In the genomic region with DNA sequence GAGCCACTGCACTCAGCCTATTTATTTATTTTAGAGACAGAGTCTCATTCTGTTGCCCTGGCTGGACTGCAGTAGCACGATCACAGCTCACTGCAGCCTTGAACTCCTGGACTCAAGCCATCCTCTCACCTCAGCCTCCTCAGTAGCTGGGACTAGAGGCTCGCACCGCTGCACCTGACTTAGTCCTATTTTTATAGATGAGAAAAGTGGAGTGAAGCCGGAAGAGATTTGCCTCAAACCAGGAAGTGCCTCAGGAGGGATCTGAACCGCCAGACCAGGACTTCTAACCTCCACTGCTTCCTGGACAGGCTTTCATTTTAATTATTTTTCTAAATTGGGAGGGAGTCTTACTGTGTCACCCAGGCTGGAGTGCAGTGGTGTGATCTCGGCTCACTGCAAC, we compare ENCODE assay signal across 1 cellular context.
A peak's percentile ranks its signal among the peaks of the same experiment; 100 is the strongest.
TF ChIP-seq lines count a peak whose summit lies in the region.

No MANE protein-coding gene starts in this region.

TF ChIP-seq in GM12878, 131 proteins besides CTCF, POLR2A, EP300 and RAD21:
- TF ChIP-seq CUX1 (IDR thresholded peaks at IDR 0.05; ENCODE audit: insufficient replicate concordance, low read depth, low read length) (no peak), MTA2 (IDR thresholded peaks at IDR 0.05; ENCODE audit: low read depth) (no peak), MEF2A (IDR thresholded peaks at IDR 0.05; ENCODE audit: insufficient read depth, low read depth, low read length) (0 out of 2 replicates have a peak, but pooled peaks have one; percentile 12), ATF2 (IDR thresholded peaks at IDR 0.05; ENCODE audit: low read length) (no peak), BHLHE40 (IDR thresholded peaks at IDR 0.05; ENCODE audit: borderline replicate concordance in 1 of 2, low read depth in 2 of 2, low read length in 1 of 2) (peak in 1 of 2 experiments; percentile 40; a peak in 1 of 4 replicates), CHD2 (IDR thresholded peaks at IDR 0.05; ENCODE audit: borderline replicate concordance, low read depth, low read length) (no peak), JUNB (IDR thresholded peaks at IDR 0.05) (no peak), EED (IDR thresholded peaks at IDR 0.05; ENCODE audit: low read depth) (0 out of 2 replicates have a peak, but pooled peaks have one; percentile 30), CBX3 (IDR thresholded peaks at IDR 0.05; ENCODE audit: borderline replicate concordance, low read depth) (no peak), CREB1 (IDR thresholded peaks at IDR 0.05; ENCODE audit: low read depth) (0 out of 2 replicates have a peak, but pooled peaks have one; percentile 9), SPI1 (IDR thresholded peaks at IDR 0.05; ENCODE audit: borderline replicate concordance, insufficient read depth, low read depth, low read length) (peak; percentile 52; the same call in 1 of the 2 replicates), ZNF24 (IDR thresholded peaks at IDR 0.05) (peak; percentile 32; the same call in 1 of the 2 replicates), ZBTB11 (CRISPR knock-in tag; IDR thresholded peaks at IDR 0.05) (no peak), E2F4 (IDR thresholded peaks at IDR 0.05; ENCODE audit: low read depth, low read length) (no peak), SUPT20H (IDR thresholded peaks at IDR 0.05; ENCODE audit: borderline replicate concordance, control insufficient read depth, low read depth, low read length) (no peak), TAF1 (IDR thresholded peaks at IDR 0.05; ENCODE audit: borderline replicate concordance, low read depth, low read length) (no peak), USF2 (IDR thresholded peaks at IDR 0.05; ENCODE audit: borderline replicate concordance, low read depth, low read length) (no peak), RFX5 (IDR thresholded peaks at IDR 0.05; ENCODE audit: low read depth, low read length) (no peak), ZNF592 (IDR thresholded peaks at IDR 0.05) (peak; percentile 18; the same call in 1 of the 2 replicates), ETV6 (conservative IDR thresholded peaks at IDR 0.05 in 1 of 2, IDR thresholded peaks at IDR 0.05 in 1 of 2; ENCODE audit: borderline replicate concordance in 1 of 2, low read depth in 1 of 2) (peak in 1 of 2 experiments; percentile 71; a peak in 2 of 4 replicates), PAX5 (IDR thresholded peaks at IDR 0.05; ENCODE audit: borderline replicate concordance, low read depth, low read length) (0 out of 2 replicates have a peak, but pooled peaks have one; percentile 13)
- TF ChIP-seq, protein P1, sequence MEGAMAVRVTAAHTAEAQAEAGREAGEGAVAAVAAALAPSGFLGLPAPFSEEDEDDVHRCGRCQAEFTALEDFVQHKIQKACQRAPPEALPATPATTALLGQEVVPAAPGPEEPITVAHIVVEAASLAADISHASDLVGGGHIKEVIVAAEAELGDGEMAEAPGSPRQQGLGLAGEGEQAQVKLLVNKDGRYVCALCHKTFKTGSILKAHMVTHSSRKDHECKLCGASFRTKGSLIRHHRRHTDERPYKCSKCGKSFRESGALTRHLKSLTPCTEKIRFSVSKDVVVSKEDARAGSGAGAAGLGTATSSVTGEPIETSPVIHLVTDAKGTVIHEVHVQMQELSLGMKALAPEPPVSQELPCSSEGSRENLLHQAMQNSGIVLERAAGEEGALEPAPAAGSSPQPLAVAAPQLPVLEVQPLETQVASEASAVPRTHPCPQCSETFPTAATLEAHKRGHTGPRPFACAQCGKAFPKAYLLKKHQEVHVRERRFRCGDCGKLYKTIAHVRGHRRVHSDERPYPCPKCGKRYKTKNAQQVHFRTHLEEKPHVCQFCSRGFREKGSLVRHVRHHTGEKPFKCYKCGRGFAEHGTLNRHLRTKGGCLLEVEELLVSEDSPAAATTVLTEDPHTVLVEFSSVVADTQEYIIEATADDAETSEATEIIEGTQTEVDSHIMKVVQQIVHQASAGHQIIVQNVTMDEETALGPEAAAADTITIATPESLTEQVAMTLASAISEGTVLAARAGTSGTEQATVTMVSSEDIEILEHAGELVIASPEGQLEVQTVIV (IDR thresholded peaks at IDR 0.05; ENCODE audit: borderline replicate concordance, partially characterized antibody), result peak; percentile 51
- TF ChIP-seq, protein P2, sequence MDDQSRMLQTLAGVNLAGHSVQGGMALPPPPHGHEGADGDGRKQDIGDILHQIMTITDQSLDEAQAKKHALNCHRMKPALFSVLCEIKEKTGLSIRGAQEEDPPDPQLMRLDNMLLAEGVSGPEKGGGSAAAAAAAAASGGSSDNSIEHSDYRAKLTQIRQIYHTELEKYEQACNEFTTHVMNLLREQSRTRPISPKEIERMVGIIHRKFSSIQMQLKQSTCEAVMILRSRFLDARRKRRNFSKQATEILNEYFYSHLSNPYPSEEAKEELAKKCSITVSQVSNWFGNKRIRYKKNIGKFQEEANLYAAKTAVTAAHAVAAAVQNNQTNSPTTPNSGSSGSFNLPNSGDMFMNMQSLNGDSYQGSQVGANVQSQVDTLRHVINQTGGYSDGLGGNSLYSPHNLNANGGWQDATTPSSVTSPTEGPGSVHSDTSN (IDR thresholded peaks at IDR 0.05; ENCODE audit: insufficient replicate concordance, low read depth, low read length), result no peak
